Comparison of ENCODE assay signal across 8 cellular contexts in the genomic region with DNA sequence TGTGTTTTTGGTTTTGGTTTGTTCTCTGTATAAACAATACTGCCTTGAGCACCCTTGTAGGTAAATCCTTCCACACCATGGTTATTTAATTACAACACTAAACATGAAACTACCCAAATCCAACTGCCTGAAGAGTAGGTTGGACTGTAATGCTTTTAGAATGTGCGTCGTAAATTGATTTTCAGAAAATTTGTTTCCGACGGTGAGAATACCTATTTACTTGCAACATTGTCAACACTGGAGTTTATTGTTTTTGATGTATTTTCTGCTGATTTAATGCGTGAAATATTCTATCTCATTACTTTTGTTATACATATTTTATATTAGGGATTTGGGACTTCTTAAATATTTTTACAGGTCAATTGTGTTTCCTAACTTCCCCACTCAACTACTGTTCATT. TPM values are rescaled to one million over a fixed set of nuclear protein-coding genes. Genes with fewer than 3 reads are reported as not detected.
"Had no signal": no experiment of that assay in that cellular context is flagged by ENCODE, and none has a peak within 500 bp of the region (broad histone marks: within the 10 kb centered on the region; RNA-seq: fewer than 3 reads in every experiment).

No MANE protein-coding gene starts in this region.

- ATAC-seq: HepG2 had no signal

- FAIRE-seq: HepG2, HTR-8/SVneo had no signal

- DNase-seq: IMR-90, KBM-7, KG1 had no signal

- H3K27ac ChIP-seq: HL-60, KMS-11 had no signal

- H3K4me2 ChIP-seq: KMS-11 had no signal

- H3K9ac ChIP-seq: KMS-11 had no signal

RNA-seq across cellular contexts. Expression of a gene that starts 48.2 kb away (rescaled TPM):
- total RNA-seq: HepG2, HT-29, IMR-90 had no signal
- polyA plus RNA-seq: HepG2, IMR-90 had no signal
